ENCODE assay signal across 1 cellular context in genomic region chr1:12380316-12381249, GRCh38.
TF ChIP-seq lines count a peak whose summit lies in the region.

No MANE protein-coding gene starts in this region.

TF ChIP-seq in HepG2, 621 proteins besides CTCF, POLR2A, EP300 and RAD21 (continued from another document):
- TF ChIP-seq ZMYM4 (CRISPR knock-in tag; IDR thresholded peaks at IDR 0.05) (0 out of 2 replicates have a peak, but pooled peaks have one; percentile 17), SAP130 (CRISPR knock-in tag; IDR thresholded peaks at IDR 0.05; ENCODE audit: low read depth) (no peak)
